3 cellular contexts compared by ENCODE assay signal in genomic region chr6:132000296-132000695, GRCh38.
TF ChIP-seq lines count a peak whose summit lies in the region.

No MANE protein-coding gene starts in this region.

TF ChIP-seq in A549, 52 proteins besides CTCF, POLR2A, EP300 and RAD21:
- TF ChIP-seq KDM1A (IDR thresholded peaks at IDR 0.05; ENCODE audit: low read depth) (no peak), MAFK (IDR thresholded peaks at IDR 0.05; ENCODE audit: partially characterized antibody) (peak; percentile 42)

TF ChIP-seq in GM12878, 131 proteins besides CTCF, POLR2A, EP300 and RAD21:
- TF ChIP-seq MTA2 (IDR thresholded peaks at IDR 0.05; ENCODE audit: low read depth) = no peak
- no peak for TF ChIP-seq RFX5 (IDR thresholded peaks at IDR 0.05; ENCODE audit: low read depth, low read length)
- TF ChIP-seq, protein P1, sequence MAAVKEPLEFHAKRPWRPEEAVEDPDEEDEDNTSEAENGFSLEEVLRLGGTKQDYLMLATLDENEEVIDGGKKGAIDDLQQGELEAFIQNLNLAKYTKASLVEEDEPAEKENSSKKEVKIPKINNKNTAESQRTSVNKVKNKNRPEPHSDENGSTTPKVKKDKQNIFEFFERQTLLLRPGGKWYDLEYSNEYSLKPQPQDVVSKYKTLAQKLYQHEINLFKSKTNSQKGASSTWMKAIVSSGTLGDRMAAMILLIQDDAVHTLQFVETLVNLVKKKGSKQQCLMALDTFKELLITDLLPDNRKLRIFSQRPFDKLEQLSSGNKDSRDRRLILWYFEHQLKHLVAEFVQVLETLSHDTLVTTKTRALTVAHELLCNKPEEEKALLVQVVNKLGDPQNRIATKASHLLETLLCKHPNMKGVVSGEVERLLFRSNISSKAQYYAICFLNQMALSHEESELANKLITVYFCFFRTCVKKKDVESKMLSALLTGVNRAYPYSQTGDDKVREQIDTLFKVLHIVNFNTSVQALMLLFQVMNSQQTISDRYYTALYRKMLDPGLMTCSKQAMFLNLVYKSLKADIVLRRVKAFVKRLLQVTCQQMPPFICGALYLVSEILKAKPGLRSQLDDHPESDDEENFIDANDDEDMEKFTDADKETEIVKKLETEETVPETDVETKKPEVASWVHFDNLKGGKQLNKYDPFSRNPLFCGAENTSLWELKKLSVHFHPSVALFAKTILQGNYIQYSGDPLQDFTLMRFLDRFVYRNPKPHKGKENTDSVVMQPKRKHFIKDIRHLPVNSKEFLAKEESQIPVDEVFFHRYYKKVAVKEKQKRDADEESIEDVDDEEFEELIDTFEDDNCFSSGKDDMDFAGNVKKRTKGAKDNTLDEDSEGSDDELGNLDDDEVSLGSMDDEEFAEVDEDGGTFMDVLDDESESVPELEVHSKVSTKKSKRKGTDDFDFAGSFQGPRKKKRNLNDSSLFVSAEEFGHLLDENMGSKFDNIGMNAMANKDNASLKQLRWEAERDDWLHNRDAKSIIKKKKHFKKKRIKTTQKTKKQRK (IDR thresholded peaks at IDR 0.05; ENCODE audit: low read depth, low read length) = no peak
- TF ChIP-seq RELB (IDR thresholded peaks at IDR 0.05; ENCODE audit: low read depth) = no peak
- TF ChIP-seq YY1 (IDR thresholded peaks at IDR 0.05; ENCODE audit: low read depth, low read length) = no peak
- TF ChIP-seq ZSCAN29 (IDR thresholded peaks at IDR 0.05) = no peak
- TF ChIP-seq ZNF622 (IDR thresholded peaks at IDR 0.05) = no peak
- TF ChIP-seq BRCA1 (IDR thresholded peaks at IDR 0.05; ENCODE audit: low read depth, low read length) = no peak
- no peak for TF ChIP-seq RELA (IDR thresholded peaks at IDR 0.05; ENCODE audit: borderline replicate concordance, partially characterized antibody)
- no peak for TF ChIP-seq ZNF24 (IDR thresholded peaks at IDR 0.05)
- TF ChIP-seq, protein P2, sequence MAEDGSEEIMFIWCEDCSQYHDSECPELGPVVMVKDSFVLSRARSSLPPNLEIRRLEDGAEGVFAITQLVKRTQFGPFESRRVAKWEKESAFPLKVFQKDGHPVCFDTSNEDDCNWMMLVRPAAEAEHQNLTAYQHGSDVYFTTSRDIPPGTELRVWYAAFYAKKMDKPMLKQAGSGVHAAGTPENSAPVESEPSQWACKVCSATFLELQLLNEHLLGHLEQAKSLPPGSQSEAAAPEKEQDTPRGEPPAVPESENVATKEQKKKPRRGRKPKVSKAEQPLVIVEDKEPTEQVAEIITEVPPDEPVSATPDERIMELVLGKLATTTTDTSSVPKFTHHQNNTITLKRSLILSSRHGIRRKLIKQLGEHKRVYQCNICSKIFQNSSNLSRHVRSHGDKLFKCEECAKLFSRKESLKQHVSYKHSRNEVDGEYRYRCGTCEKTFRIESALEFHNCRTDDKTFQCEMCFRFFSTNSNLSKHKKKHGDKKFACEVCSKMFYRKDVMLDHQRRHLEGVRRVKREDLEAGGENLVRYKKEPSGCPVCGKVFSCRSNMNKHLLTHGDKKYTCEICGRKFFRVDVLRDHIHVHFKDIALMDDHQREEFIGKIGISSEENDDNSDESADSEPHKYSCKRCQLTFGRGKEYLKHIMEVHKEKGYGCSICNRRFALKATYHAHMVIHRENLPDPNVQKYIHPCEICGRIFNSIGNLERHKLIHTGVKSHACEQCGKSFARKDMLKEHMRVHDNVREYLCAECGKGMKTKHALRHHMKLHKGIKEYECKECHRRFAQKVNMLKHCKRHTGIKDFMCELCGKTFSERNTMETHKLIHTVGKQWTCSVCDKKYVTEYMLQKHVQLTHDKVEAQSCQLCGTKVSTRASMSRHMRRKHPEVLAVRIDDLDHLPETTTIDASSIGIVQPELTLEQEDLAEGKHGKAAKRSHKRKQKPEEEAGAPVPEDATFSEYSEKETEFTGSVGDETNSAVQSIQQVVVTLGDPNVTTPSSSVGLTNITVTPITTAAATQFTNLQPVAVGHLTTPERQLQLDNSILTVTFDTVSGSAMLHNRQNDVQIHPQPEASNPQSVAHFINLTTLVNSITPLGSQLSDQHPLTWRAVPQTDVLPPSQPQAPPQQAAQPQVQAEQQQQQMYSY (CRISPR knock-in tag; IDR thresholded peaks at IDR 0.05) = no peak
- TF ChIP-seq MEF2B (IDR thresholded peaks at IDR 0.05; ENCODE audit: partially characterized antibody, poor library complexity, severe bottlenecking) = no peak
- TF ChIP-seq ASH2L (IDR thresholded peaks at IDR 0.05; ENCODE audit: borderline replicate concordance, low read depth) = no peak
- no peak for TF ChIP-seq FOXK2 (IDR thresholded peaks at IDR 0.05)
- no peak for TF ChIP-seq LARP7 (IDR thresholded peaks at IDR 0.05)
- TF ChIP-seq IRF4 (IDR thresholded peaks at IDR 0.05; ENCODE audit: low read depth, low read length) = no peak

TF ChIP-seq in GM23338, 12 proteins besides CTCF, POLR2A, EP300 and RAD21:
- TF ChIP-seq JUNB (IDR thresholded peaks at IDR 0.05; ENCODE audit: unreplicated experiment) (no peak), ZNF331 (CRISPR knock-in tag; IDR thresholded peaks at IDR 0.05; ENCODE audit: low read depth) (no peak), REST (IDR thresholded peaks at IDR 0.05; ENCODE audit: unreplicated experiment) (no peak), STAT1 (IDR thresholded peaks at IDR 0.05; ENCODE audit: unreplicated experiment) (no peak), ZNF462 (CRISPR knock-in tag; IDR thresholded peaks at IDR 0.05) (no peak), ZNF114 (CRISPR knock-in tag; IDR thresholded peaks at IDR 0.05) (no peak), CREB1 (CRISPR knock-in tag; IDR thresholded peaks at IDR 0.05; ENCODE audit: low read depth) (no peak), NANOG (IDR thresholded peaks at IDR 0.05; ENCODE audit: borderline replicate concordance) (no peak), EZH2phosphoT487 (IDR thresholded peaks at IDR 0.05; ENCODE audit: unreplicated experiment) (no peak), EZH2 (IDR thresholded peaks at IDR 0.05; ENCODE audit: low read depth, unreplicated experiment) (no peak), POLR2AphosphoS5 (IDR thresholded peaks at IDR 0.05; ENCODE audit: low read depth) (no peak)
- TF ChIP-seq, protein P3, sequence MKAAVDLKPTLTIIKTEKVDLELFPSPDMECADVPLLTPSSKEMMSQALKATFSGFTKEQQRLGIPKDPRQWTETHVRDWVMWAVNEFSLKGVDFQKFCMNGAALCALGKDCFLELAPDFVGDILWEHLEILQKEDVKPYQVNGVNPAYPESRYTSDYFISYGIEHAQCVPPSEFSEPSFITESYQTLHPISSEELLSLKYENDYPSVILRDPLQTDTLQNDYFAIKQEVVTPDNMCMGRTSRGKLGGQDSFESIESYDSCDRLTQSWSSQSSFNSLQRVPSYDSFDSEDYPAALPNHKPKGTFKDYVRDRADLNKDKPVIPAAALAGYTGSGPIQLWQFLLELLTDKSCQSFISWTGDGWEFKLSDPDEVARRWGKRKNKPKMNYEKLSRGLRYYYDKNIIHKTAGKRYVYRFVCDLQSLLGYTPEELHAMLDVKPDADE (IDR thresholded peaks at IDR 0.05) = no peak
